In the genomic region with DNA sequence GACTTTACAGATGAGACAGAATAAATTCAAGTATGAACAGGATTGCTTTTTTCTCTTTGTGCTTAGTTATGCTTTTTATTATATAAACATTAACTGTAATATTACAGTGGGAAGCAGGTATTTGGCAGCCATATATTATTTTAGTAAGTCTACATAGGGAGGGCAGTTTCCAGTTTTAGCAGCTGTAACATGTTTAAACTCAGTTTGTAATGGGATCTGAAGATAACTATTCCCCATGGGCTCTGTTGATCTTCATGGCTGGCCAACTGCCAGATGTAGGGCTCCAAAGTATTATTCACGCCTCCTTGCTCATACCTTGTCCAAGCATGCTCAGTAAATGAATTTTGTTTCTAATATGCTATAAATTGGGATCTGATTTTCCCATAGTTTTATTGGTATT, we compare ENCODE assay signal across 8 cellular contexts.
DNase-seq lines count a peak whose midpoint lies in the region; TF ChIP-seq lines count a peak whose summit lies in the region.

No MANE protein-coding gene starts in this region.

- H3K27ac Mint-ChIP-seq in osteocyte (ENCODE audit: unreplicated experiment), result peak overlapping the region; percentile 96

- no peaks in the 10 kb centered on the region for H3K9me3 Mint-ChIP-seq in osteocyte (ENCODE audit: unreplicated experiment)

- peaks cover 70% of the 10 kb centered on the region for H3K4me1 ChIP-seq in Karpas-422 (ENCODE audit: low read length)
- H3K4me1 ChIP-seq in OCI-LY3 (ENCODE audit: low read length), result peaks cover 81% of the 10 kb centered on the region

- H3K27ac ChIP-seq in Karpas-422 (ENCODE audit: low read length) (peak overlapping the region; percentile 94), OCI-LY3 (ENCODE audit: low read length) (peak overlapping the region; percentile 97)

- H3K9ac ChIP-seq in Karpas-422 (ENCODE audit: low read length) (peak overlapping the region; percentile 72), OCI-LY3 (ENCODE audit: low read length) (peak overlapping the region; percentile 70)

- no peaks in the 10 kb centered on the region for H3K9me3 ChIP-seq in Karpas-422 (ENCODE audit: low read length)
- H3K9me3 ChIP-seq in OCI-LY3 (ENCODE audit: insufficient read depth, low read length), result no peaks in the 10 kb centered on the region

- H3K36me3 Mint-ChIP-seq in osteocyte (ENCODE audit: unreplicated experiment), result peaks cover 38% of the 10 kb centered on the region

- no peaks in the 10 kb centered on the region for H3K9me2 ChIP-seq in Karpas-422 (replicated peaks; ENCODE audit: insufficient read depth, low read length)

- H3K4me2 ChIP-seq in Karpas-422 (ENCODE audit: low read depth, low read length, poor library complexity, severe bottlenecking) (peak overlapping the region; percentile 69), OCI-LY3 (ENCODE audit: low read length) (peak overlapping the region; percentile 75)

- H3K4me3 Mint-ChIP-seq in osteocyte (ENCODE audit: unreplicated experiment), result peak overlapping the region; percentile 20

- H3K79me2 ChIP-seq in Karpas-422 (ENCODE audit: low read length), result no peaks in the 10 kb centered on the region
- peaks cover 9% of the 10 kb centered on the region for H3K79me2 ChIP-seq in OCI-LY3 (ENCODE audit: low read length)

- H4K20me1 ChIP-seq in Karpas-422 (ENCODE audit: insufficient read depth, low read depth, low read length), result no peaks in the 10 kb centered on the region
- no peaks in the 10 kb centered on the region for H4K20me1 ChIP-seq in OCI-LY3 (ENCODE audit: insufficient read depth, low read length)

- no peaks in the 10 kb centered on the region for H3K27me3 Mint-ChIP-seq in osteocyte (ENCODE audit: unreplicated experiment)

- H3K4me1 Mint-ChIP-seq in osteocyte (ENCODE audit: unreplicated experiment), result peaks cover 74% of the 10 kb centered on the region

- no peaks in the 10 kb centered on the region for H3K36me3 ChIP-seq in Karpas-422 (ENCODE audit: insufficient read depth, low read length)
- peaks cover 25% of the 10 kb centered on the region for H3K36me3 ChIP-seq in OCI-LY3 (replicated peaks; ENCODE audit: low read depth, low read length)

- H2AFZ ChIP-seq in Karpas-422 (ENCODE audit: low read length) (no peak overlapping the region), OCI-LY3 (ENCODE audit: low read depth, low read length) (no peak overlapping the region)

- H3K27me3 ChIP-seq in Karpas-422 (ENCODE audit: low read length) (no peaks in the 10 kb centered on the region), OCI-LY3 (ENCODE audit: low read depth, low read length) (no peaks in the 10 kb centered on the region)

- TF ChIP-seq CTCF in OCI-LY3 (IDR thresholded peaks at IDR 0.05; ENCODE audit: low read depth, low read length), result no peak
- no peak for TF ChIP-seq CTCF in epithelial cell of esophagus (IDR thresholded peaks at IDR 0.05; ENCODE audit: insufficient read depth, low read depth, low read length, missing control alignments)
- no peak for TF ChIP-seq CTCF in osteocyte (IDR thresholded peaks at IDR 0.05)

- peak overlapping the region; percentile 52 for H3K4me3 ChIP-seq in Karpas-422 (ENCODE audit: low read length)
- peak overlapping the region; percentile 29; the same call in 1 of the 2 replicates for H3K4me3 ChIP-seq in OCI-LY3 (ENCODE audit: low read length)
- H3K4me3 ChIP-seq in epithelial cell of esophagus (ENCODE audit: low read length), result no peak overlapping the region

- DNase-seq in Karpas-422 (peak; percentile 86), epithelial cell of esophagus (ENCODE audit: low read depth) (peak; percentile 94), osteocyte (ENCODE audit: extremely low spot score, unreplicated experiment) (no peak), A172 (ENCODE audit: low spot score) (no peak), cerebellum (ENCODE audit: low spot score) (no peak), cerebellar nuclear complex (lab: John Stamatoyannopoulos, UW) (no peak)
- no peak for DNase-seq in stimulated activated CD4-positive, alpha-beta T cell treated with anti-CD3 and anti-CD28 coated beads, Interleukin-1b, Interleukin-23, amount 100 ng/mL, for 48 hours

Comparison
In these comparisons a context has a peak if more than half of its experiments do, and no peak if none do; other contexts are left out.
1. DNase-seq: peak in Karpas-422 (single experiment) and epithelial cell of esophagus (single experiment); none in osteocyte (single experiment), stimulated activated CD4-positive, alpha-beta T cell treated with anti-CD3 and anti-CD28 coated beads, Interleukin-1b, Interleukin-23, amount 100 ng/mL, for 48 hours (single experiment), A172 (single experiment), cerebellum (single experiment) and cerebellar nuclear complex (0 of 2).